In the genomic region with DNA sequence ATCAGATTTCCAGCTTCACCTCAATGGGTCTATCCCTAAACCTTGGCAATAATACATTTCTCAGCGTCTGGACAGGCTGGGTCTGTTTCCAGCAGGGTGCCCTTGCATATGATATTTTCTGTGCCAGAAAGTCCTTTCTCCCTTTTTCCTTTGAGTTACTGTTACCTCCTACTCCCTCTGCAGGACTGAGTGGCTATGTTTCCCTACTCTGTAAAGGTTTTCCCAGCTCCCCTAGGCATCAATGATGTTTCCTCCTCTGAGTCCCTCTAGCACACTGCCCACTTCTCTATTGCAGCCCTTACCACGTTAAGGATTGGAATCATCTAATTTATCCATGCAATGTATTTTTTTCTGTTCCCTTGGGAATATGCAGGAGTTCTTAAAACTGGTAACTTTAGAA, we compare ENCODE assay signal across 17 cellular contexts.
DNase-seq lines count a peak whose midpoint lies in the region; ATAC-seq and TF ChIP-seq lines count a peak whose summit lies in the region.
"Had no signal": no experiment of that assay in that cellular context is flagged by ENCODE, and none has a peak within 500 bp of the region (broad histone marks: within the 10 kb centered on the region; RNA-seq: fewer than 3 reads in every experiment).

No MANE protein-coding gene starts in this region.

- no peaks in the 10 kb centered on the region for H3K36me3 ChIP-seq in adipocyte (ENCODE audit: control insufficient read depth, insufficient read depth, low read length, severe bottlenecking)
- H3K36me3 ChIP-seq in heart right ventricle, result no peaks in the 10 kb centered on the region
- no peaks in the 10 kb centered on the region for H3K36me3 ChIP-seq in vagina
- H3K36me3 ChIP-seq: tibial nerve had no signal

- ATAC-seq in heart right ventricle (peak in 5 of 8 donors; percentile 13 to 26 (median 17)), GM18858 (IDR thresholded peaks at IDR 0.05; ENCODE audit: unreplicated experiment) (no peak)
- ATAC-seq: activated CD8-positive, alpha-beta T cell treated with anti-CD3 and anti-CD28 coated beads, Interleukin-2, amount 10 ng/mL, durations not matched to agents 7 days and 5 days had no signal

- H3K27me3 ChIP-seq in AG04450 (ENCODE audit: control insufficient read depth, insufficient read depth, low read length) (no peaks in the 10 kb centered on the region), adipocyte (replicated peaks; ENCODE audit: control insufficient read depth, insufficient read depth, low read length) (peaks cover 8% of the 10 kb centered on the region), heart right ventricle (no peaks in the 10 kb centered on the region), vagina (no peaks in the 10 kb centered on the region)
- H3K27me3 ChIP-seq: tibial nerve had no signal

- intact Hi-C loops in heart right ventricle (cut with DNase I), result no loop called here
- intact Hi-C loops in vagina (cut with DNase I), result no loop called here

- H3K27ac ChIP-seq in AG04450 (ENCODE audit: low read depth, low read length) (no peak overlapping the region), heart right ventricle (no peak overlapping the region), vagina (no peak overlapping the region)
- H3K27ac ChIP-seq: RWPE1, tibial nerve, VCaP had no signal

- H3K9me3 ChIP-seq in AG04450 (ENCODE audit: control insufficient read depth, insufficient read depth, low read length) (no peaks in the 10 kb centered on the region), adipocyte (ENCODE audit: control insufficient read depth, low read length) (no peaks in the 10 kb centered on the region), heart right ventricle (no peaks in the 10 kb centered on the region), vagina (no peaks in the 10 kb centered on the region)
- H3K9me3 ChIP-seq: tibial nerve had no signal

- H3K4me1 ChIP-seq in adipocyte (ENCODE audit: control insufficient read depth, insufficient read depth, low read length) (peaks cover 7% of the 10 kb centered on the region), heart right ventricle (peaks cover 0 to 19% (median 5%) of the 10 kb centered on the region in 9 donors), vagina (peaks cover 7% of the 10 kb centered on the region)
- H3K4me1 ChIP-seq: tibial nerve had no signal

- no peak for DNase-seq in AG04450 (ENCODE audit: low read depth, low spot score)
- DNase-seq in G401 (ENCODE audit: low spot score), result peak; percentile 55
- DNase-seq in adipocyte (ENCODE audit: low read depth), result peak; percentile 42
- DNase-seq in heart right ventricle, result no peak
- no peak for DNase-seq in NCI-H1694 treated with DMSO at 0.1 percent for 48 hours (lab: John Stamatoyannopoulos, UW)
- no peak for DNase-seq in vagina (ENCODE audit: extremely low spot score in 2 of 2)
- DNase-seq in NCI-H146 (lab: John Stamatoyannopoulos, UW), result no peak
- DNase-seq: activated CD8-positive, alpha-beta T cell treated with anti-CD3 and anti-CD28 coated beads, Interleukin-2, amount 10 ng/mL, durations not matched to agents 7 days and 5 days; activated naive CD8-positive, alpha-beta T cell treated with anti-CD3 and anti-CD28 coated beads for 36 hours; caudate nucleus; NCI-H187; T-helper 1 cell had no signal

- in situ Hi-C loops in G401 (cut with HindIII; ENCODE audit: low sequenced_read_pairs), result no loop called here

- no peak for TF ChIP-seq POLR2A in vagina (IDR thresholded peaks at IDR 0.05)

- CTCF ChIA-PET in AG04450 (lab: Charles Lee), result interaction anchor here (1.1 kb wide), 1 partner anchor 773 kb away, joined by 3 read pairs; no protein-coding TSS in a partner anchor

- POLR2A ChIA-PET in AG04450 (lab: Yijun Ruan, JAX), result interaction anchor here (0.5 to 0.7 kb wide), 2 partner anchors 25 to 42 kb away, joined by 3 to 4 read pairs; no protein-coding TSS in a partner anchor

- TF ChIP-seq CTCF in AG04450 (IDR thresholded peaks at IDR 0.05; ENCODE audit: low read depth, low read length), result peak; percentile 41
- TF ChIP-seq CTCF in heart right ventricle (IDR thresholded peaks at IDR 0.05), result peak in 2 of 9 donors; percentile 4 to 16
- TF ChIP-seq CTCF in vagina (IDR thresholded peaks at IDR 0.05), result no peak

- no peak overlapping the region for H3K9ac ChIP-seq in adipocyte (ENCODE audit: low read length)

- 26 to 30% methylated on average over 2 of the region's 2 CpGs for WGBS in heart right ventricle, 2 donors

- H3K4me3 ChIP-seq in AG04450 (ENCODE audit: low read depth, low read length), result no peak overlapping the region
- no peak overlapping the region for H3K4me3 ChIP-seq in adipocyte (ENCODE audit: low read length)
- H3K4me3 ChIP-seq in heart right ventricle, result no peak overlapping the region
- no peak overlapping the region for H3K4me3 ChIP-seq in vagina
- H3K4me3 ChIP-seq: smooth muscle cell, tibial nerve had no signal

Comparison
In these comparisons a context has a peak if more than half of its experiments do, and no peak if none do; other contexts are left out.
1. DNase-seq: peak in G401 (single experiment) and adipocyte (single experiment); none in AG04450 (single experiment), heart right ventricle (0 of 2), NCI-H1694 treated with DMSO at 0.1 percent for 48 hours (single experiment), vagina (0 of 2) and NCI-H146 (single experiment).